1 cellular context compared by ENCODE assay signal in genomic region chr6:9851541-9852380, GRCh38.
TF ChIP-seq lines count a peak whose summit lies in the region.

No MANE protein-coding gene starts in this region.

TF ChIP-seq in H1, 55 proteins besides CTCF, POLR2A, EP300 and RAD21 (continued from another document):
- TF ChIP-seq HDAC2 (IDR thresholded peaks at IDR 0.05; ENCODE audit: borderline replicate concordance in 1 of 2, low read depth in 2 of 2, low read length in 2 of 2) (no peak), CREB1 (IDR thresholded peaks at IDR 0.05) (peak; percentile 55), EZH2 (IDR thresholded peaks at IDR 0.05; ENCODE audit: low read depth, low read length, severe bottlenecking) (no peak), JUN (IDR thresholded peaks at IDR 0.05; ENCODE audit: low read depth, low read length) (peak; percentile 84), YY1 (IDR thresholded peaks at IDR 0.05; ENCODE audit: low read depth, low read length) (peak; percentile 54; the same call in 1 of the 2 replicates)
